Comparison of ENCODE assay signal across 1 cellular context in the genomic region with DNA sequence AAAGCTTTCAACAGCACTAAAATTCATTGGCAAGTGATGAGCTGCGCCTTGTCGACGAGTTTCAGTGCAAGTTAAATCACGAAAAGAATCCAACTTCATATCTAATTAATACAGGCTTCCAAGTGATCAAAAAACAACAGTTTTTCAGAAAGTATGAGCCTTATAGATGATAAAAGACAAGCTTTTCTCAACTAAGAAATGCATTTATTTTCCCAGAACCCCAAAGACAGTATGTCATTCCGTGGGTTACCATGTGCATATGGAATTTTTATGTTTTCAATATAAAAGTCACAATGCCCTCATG.
TF ChIP-seq lines count a peak whose summit lies in the region.

No MANE protein-coding gene starts in this region.

TF ChIP-seq in H1, 55 proteins besides CTCF, POLR2A, EP300 and RAD21 (continued from another document):
- TF ChIP-seq GTF2F1 (IDR thresholded peaks at IDR 0.05; ENCODE audit: borderline replicate concordance, low read depth, low read length) (no peak), POU5F1 (IDR thresholded peaks at IDR 0.05; ENCODE audit: low read depth, low read length) (no peak), TBP (IDR thresholded peaks at IDR 0.05; ENCODE audit: low read depth, low read length) (no peak), TAF7 (optimal IDR thresholded peaks at IDR 0.05; ENCODE audit: borderline replicate concordance, low read depth, low read length) (no peak), SP2 (IDR thresholded peaks at IDR 0.05; ENCODE audit: low read length) (no peak), ZNF274 (IDR thresholded peaks at IDR 0.05; ENCODE audit: borderline replicate concordance, extremely low read depth, low read length) (no peak), SRF (IDR thresholded peaks at IDR 0.05; ENCODE audit: low read depth, low read length) (no peak), CREB1 (IDR thresholded peaks at IDR 0.05) (no peak), KDM5A (IDR thresholded peaks at IDR 0.05; ENCODE audit: low read length) (no peak), SP1 (IDR thresholded peaks at IDR 0.05; ENCODE audit: low read depth, low read length) (no peak), EZH2 (IDR thresholded peaks at IDR 0.05; ENCODE audit: low read depth, low read length, severe bottlenecking) (no peak)
- TF ChIP-seq, protein P1, sequence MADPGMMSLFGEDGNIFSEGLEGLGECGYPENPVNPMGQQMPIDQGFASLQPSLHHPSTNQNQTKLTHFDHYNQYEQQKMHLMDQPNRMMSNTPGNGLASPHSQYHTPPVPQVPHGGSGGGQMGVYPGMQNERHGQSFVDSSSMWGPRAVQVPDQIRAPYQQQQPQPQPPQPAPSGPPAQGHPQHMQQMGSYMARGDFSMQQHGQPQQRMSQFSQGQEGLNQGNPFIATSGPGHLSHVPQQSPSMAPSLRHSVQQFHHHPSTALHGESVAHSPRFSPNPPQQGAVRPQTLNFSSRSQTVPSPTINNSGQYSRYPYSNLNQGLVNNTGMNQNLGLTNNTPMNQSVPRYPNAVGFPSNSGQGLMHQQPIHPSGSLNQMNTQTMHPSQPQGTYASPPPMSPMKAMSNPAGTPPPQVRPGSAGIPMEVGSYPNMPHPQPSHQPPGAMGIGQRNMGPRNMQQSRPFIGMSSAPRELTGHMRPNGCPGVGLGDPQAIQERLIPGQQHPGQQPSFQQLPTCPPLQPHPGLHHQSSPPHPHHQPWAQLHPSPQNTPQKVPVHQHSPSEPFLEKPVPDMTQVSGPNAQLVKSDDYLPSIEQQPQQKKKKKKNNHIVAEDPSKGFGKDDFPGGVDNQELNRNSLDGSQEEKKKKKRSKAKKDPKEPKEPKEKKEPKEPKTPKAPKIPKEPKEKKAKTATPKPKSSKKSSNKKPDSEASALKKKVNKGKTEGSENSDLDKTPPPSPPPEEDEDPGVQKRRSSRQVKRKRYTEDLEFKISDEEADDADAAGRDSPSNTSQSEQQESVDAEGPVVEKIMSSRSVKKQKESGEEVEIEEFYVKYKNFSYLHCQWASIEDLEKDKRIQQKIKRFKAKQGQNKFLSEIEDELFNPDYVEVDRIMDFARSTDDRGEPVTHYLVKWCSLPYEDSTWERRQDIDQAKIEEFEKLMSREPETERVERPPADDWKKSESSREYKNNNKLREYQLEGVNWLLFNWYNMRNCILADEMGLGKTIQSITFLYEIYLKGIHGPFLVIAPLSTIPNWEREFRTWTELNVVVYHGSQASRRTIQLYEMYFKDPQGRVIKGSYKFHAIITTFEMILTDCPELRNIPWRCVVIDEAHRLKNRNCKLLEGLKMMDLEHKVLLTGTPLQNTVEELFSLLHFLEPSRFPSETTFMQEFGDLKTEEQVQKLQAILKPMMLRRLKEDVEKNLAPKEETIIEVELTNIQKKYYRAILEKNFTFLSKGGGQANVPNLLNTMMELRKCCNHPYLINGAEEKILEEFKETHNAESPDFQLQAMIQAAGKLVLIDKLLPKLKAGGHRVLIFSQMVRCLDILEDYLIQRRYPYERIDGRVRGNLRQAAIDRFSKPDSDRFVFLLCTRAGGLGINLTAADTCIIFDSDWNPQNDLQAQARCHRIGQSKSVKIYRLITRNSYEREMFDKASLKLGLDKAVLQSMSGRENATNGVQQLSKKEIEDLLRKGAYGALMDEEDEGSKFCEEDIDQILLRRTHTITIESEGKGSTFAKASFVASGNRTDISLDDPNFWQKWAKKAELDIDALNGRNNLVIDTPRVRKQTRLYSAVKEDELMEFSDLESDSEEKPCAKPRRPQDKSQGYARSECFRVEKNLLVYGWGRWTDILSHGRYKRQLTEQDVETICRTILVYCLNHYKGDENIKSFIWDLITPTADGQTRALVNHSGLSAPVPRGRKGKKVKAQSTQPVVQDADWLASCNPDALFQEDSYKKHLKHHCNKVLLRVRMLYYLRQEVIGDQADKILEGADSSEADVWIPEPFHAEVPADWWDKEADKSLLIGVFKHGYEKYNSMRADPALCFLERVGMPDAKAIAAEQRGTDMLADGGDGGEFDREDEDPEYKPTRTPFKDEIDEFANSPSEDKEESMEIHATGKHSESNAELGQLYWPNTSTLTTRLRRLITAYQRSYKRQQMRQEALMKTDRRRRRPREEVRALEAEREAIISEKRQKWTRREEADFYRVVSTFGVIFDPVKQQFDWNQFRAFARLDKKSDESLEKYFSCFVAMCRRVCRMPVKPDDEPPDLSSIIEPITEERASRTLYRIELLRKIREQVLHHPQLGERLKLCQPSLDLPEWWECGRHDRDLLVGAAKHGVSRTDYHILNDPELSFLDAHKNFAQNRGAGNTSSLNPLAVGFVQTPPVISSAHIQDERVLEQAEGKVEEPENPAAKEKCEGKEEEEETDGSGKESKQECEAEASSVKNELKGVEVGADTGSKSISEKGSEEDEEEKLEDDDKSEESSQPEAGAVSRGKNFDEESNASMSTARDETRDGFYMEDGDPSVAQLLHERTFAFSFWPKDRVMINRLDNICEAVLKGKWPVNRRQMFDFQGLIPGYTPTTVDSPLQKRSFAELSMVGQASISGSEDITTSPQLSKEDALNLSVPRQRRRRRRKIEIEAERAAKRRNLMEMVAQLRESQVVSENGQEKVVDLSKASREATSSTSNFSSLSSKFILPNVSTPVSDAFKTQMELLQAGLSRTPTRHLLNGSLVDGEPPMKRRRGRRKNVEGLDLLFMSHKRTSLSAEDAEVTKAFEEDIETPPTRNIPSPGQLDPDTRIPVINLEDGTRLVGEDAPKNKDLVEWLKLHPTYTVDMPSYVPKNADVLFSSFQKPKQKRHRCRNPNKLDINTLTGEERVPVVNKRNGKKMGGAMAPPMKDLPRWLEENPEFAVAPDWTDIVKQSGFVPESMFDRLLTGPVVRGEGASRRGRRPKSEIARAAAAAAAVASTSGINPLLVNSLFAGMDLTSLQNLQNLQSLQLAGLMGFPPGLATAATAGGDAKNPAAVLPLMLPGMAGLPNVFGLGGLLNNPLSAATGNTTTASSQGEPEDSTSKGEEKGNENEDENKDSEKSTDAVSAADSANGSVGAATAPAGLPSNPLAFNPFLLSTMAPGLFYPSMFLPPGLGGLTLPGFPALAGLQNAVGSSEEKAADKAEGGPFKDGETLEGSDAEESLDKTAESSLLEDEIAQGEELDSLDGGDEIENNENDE (IDR thresholded peaks at IDR 0.05; ENCODE audit: insufficient replicate concordance, low read length), result no peak
